In genomic region chr1:27869719-27870085, GRCh38 we compare ENCODE assay signal across 13 cellular contexts. TPM values are rescaled to one million over a fixed set of nuclear protein-coding genes. Genes with fewer than 3 reads are reported as not detected.
DNase-seq lines count a peak whose midpoint lies in the region; ATAC-seq, FAIRE-seq and TF ChIP-seq lines count a peak whose summit lies in the region.
"Had no signal": no experiment of that assay in that cellular context is flagged by ENCODE, and none has a peak within 500 bp of the region (broad histone marks: within the 10 kb centered on the region; RNA-seq: fewer than 3 reads in every experiment).

No MANE protein-coding gene starts in this region.

- TF ChIP-seq CTCF in DOHH2 (IDR thresholded peaks at IDR 0.05; ENCODE audit: low read depth, low read length, poor library complexity, severe bottlenecking): no peak
- no peak for TF ChIP-seq CTCF in NB4 (IDR thresholded peaks at IDR 0.05; ENCODE audit: low read depth, low read length)
- TF ChIP-seq CTCF in spleen (IDR thresholded peaks at IDR 0.05 in 8 of 11, conservative IDR thresholded peaks at IDR 0.05 in 3 of 11): no peak

- H3K9me3 ChIP-seq in DOHH2 (ENCODE audit: control insufficient read depth, insufficient read depth, low read length): no peaks in the 10 kb centered on the region
- H3K9me3 ChIP-seq in spleen: no peaks in the 10 kb centered on the region

- H3K79me2 ChIP-seq in DOHH2 (ENCODE audit: control insufficient read depth, low read length): no peaks in the 10 kb centered on the region

- H3K4me1 ChIP-seq in DOHH2 (ENCODE audit: control insufficient read depth, low read length): peaks cover 56% of the 10 kb centered on the region
- H3K4me1 ChIP-seq in spleen: peaks cover 18 to 96% (median 66%) of the 10 kb centered on the region in 6 donors

- peak overlapping the region; percentile 79 for H3K4me3 Mint-ChIP-seq in central memory CD8-positive, alpha-beta T cell

- peak overlapping the region; percentile 57 for H3K4me2 ChIP-seq in DOHH2 (ENCODE audit: low read length)
- H3K4me2 ChIP-seq: KMS-11 had no signal

- H3K27ac ChIP-seq in DOHH2 (ENCODE audit: low read depth, low read length): peak overlapping the region; percentile 10
- peak overlapping the region; percentile 74 to 97 (median 90) for H3K27ac ChIP-seq in spleen
- H3K27ac ChIP-seq: KMS-11, WERI-Rb-1 had no signal

- peaks cover 11% of the 10 kb centered on the region for H3K36me3 Mint-ChIP-seq in central memory CD8-positive, alpha-beta T cell (ENCODE audit: insufficient read depth)

- H3K9me2 ChIP-seq in DOHH2 (replicated peaks; ENCODE audit: control insufficient read depth, low read length): no peaks in the 10 kb centered on the region

- H3K27me3 Mint-ChIP-seq in central memory CD8-positive, alpha-beta T cell: no peaks in the 10 kb centered on the region

- TF ChIP-seq POLR2A in NB4 (IDR thresholded peaks at IDR 0.05; ENCODE audit: extremely low read depth, insufficient read length) (no peak), spleen (IDR thresholded peaks at IDR 0.05) (no peak)

- ATAC-seq in central memory CD8-positive, alpha-beta T cell (replicated peaks; ENCODE audit: extremely low read depth, poor library complexity, severe bottlenecking): no peak
- ATAC-seq in GM18861 (IDR thresholded peaks at IDR 0.05; ENCODE audit: unreplicated experiment): no peak

- peaks cover 22% of the 10 kb centered on the region for H3F3A ChIP-seq in DOHH2 (ENCODE audit: control insufficient read depth, insufficient read depth)

- DNase-seq in NB4 (ENCODE audit: low read depth): no peak
- no peak for DNase-seq in central memory CD8-positive, alpha-beta T cell (ENCODE audit: low spot score in 2 of 2)
- no peak for DNase-seq in spleen
- DNase-seq in D341Med (ENCODE audit: low spot score): no peak
- no peak for DNase-seq in GM19239 (ENCODE audit: insufficient read length, low spot score)
- DNase-seq: cerebellar nuclear complex, NCI-H2029 treated with DMSO at 0.1 percent for 48 hours, SIG-M5, WERI-Rb-1 had no signal

- peak overlapping the region; percentile 60 for H3K4me3 ChIP-seq in DOHH2 (ENCODE audit: low read length)
- peak overlapping the region; percentile 18 for H3K4me3 ChIP-seq in NB4 (ENCODE audit: low read depth, low read length)
- peak overlapping the region in 5 of 8 donors; percentile 2 to 61 (median 24) for H3K4me3 ChIP-seq in spleen

- intact Hi-C loops in spleen (cut with DNase I; ENCODE audit: low total_unique reads): no loop called here

- peaks cover 39% of the 10 kb centered on the region for H3K4me1 Mint-ChIP-seq in central memory CD8-positive, alpha-beta T cell

- no peaks in the 10 kb centered on the region for H3K9me3 Mint-ChIP-seq in central memory CD8-positive, alpha-beta T cell

- H3K36me3 ChIP-seq in DOHH2 (ENCODE audit: control insufficient read depth, low read length) (no peaks in the 10 kb centered on the region), spleen (no peaks in the 10 kb centered on the region)
- H3K36me3 ChIP-seq: WERI-Rb-1 had no signal

- H3K27me3 ChIP-seq in DOHH2 (ENCODE audit: control insufficient read depth, low read length) (no peaks in the 10 kb centered on the region), spleen (replicated peaks in 1 of 7) (no peaks in the 10 kb centered on the region)

- FAIRE-seq in GM19239 (lab: Jason Lieb, UNC): no peak
- FAIRE-seq: small intestine had no signal

- H4K20me1 ChIP-seq in DOHH2 (ENCODE audit: control insufficient read depth, insufficient read depth, low read depth, low read length): no peaks in the 10 kb centered on the region

- 74 to 100% (median 86%) methylated on average over 1 of the region's 1 CpG for WGBS in spleen, 5 donors

- peak overlapping the region; percentile 87 for H3K27ac Mint-ChIP-seq in central memory CD8-positive, alpha-beta T cell (ENCODE audit: low read depth)

RNA-seq across cellular contexts. Expression of gene THEMIS2, which starts 2.6 kb away (rescaled TPM):
- total RNA-seq in spleen: 100 to 1,000 TPM; 166 to 433 (median 273) TPM
- polyA plus RNA-seq in spleen: 100 to 1,000 TPM in 1 of 3 donors, 10 to 100 TPM in 2; 82.4 to 122 (median 88.8) TPM

RNA-seq across cellular contexts. Expression of gene PPP1R8, which starts 39.1 kb away (rescaled TPM):
- total RNA-seq in spleen: 10 to 100 TPM; 24.7 to 39.1 (median 30.1) TPM
- polyA plus RNA-seq in spleen: 10 to 100 TPM; 22.5 to 33.8 (median 29.1) TPM

RNA-seq across cellular contexts. Expression of gene RPA2, which starts 44.7 kb away (rescaled TPM):
- 10 to 100 TPM; 32.2 to 49.1 (median 38.1) TPM for total RNA-seq in spleen
- polyA plus RNA-seq in spleen: 10 to 100 TPM; 47.5 to 61.8 (median 60.9) TPM
